In genomic region chr14:91272341-91273272, GRCh38 we compare ENCODE assay signal across 19 cellular contexts. TPM values are rescaled to one million over a fixed set of nuclear protein-coding genes. Genes with fewer than 3 reads are reported as not detected.
DNase-seq lines count a peak whose midpoint lies in the region; ATAC-seq lines count a peak whose summit lies in the region.
"Had no signal": no experiment of that assay in that cellular context is flagged by ENCODE, and none has a peak within 500 bp of the region (broad histone marks: within the 10 kb centered on the region; RNA-seq: fewer than 3 reads in every experiment).

No MANE protein-coding gene starts in this region.

- H3K27me3 Mint-ChIP-seq in activated CD4-positive, alpha-beta memory T cell treated with anti-CD3 and anti-CD28 coated beads, Interleukin-2, amount 10 ng/mL, durations not matched to agents 7 days and 5 days: no peaks in the 10 kb centered on the region
- H3K27me3 Mint-ChIP-seq in activated CD4-positive, alpha-beta memory T cell treated with anti-CD3 and anti-CD28 coated beads for 36 hours: no peaks in the 10 kb centered on the region
- H3K27me3 Mint-ChIP-seq in stimulated activated memory B cell treated with anti-CD40 and anti-IgM and Interleukin-4, amounts not matched to agents 10 μg/mL and 1 μg/mL and 100 μg/mL, for 72 hours: no peaks in the 10 kb centered on the region

- no peak overlapping the region for H4K8ac ChIP-seq in neuronal stem cell (ENCODE audit: low read depth, low read length)

- no peak overlapping the region for H2AK5ac ChIP-seq in neuronal stem cell (ENCODE audit: low read depth, low read length)

- H3K18ac ChIP-seq in neuronal stem cell (ENCODE audit: low read length): peak overlapping the region; percentile 13

- peaks cover 65% of the 10 kb centered on the region for H3K36me3 Mint-ChIP-seq in activated CD4-positive, alpha-beta memory T cell treated with anti-CD3 and anti-CD28 coated beads, Interleukin-2, amount 10 ng/mL, durations not matched to agents 7 days and 5 days (ENCODE audit: low read depth)
- peaks cover 34% of the 10 kb centered on the region for H3K36me3 Mint-ChIP-seq in activated CD4-positive, alpha-beta memory T cell treated with anti-CD3 and anti-CD28 coated beads for 36 hours
- peaks cover 71% of the 10 kb centered on the region for H3K36me3 Mint-ChIP-seq in stimulated activated memory B cell treated with anti-CD40 and anti-IgM and Interleukin-4, amounts not matched to agents 10 μg/mL and 1 μg/mL and 100 μg/mL, for 72 hours

- intact Hi-C loops in activated CD4-positive, alpha-beta memory T cell treated with anti-CD3 and anti-CD28 coated beads for 36 hours (cut with micrococcal nuclease): no loop called here

- H3K4me2 ChIP-seq in neuronal stem cell (ENCODE audit: insufficient read depth, low read length, poor library complexity, severe bottlenecking): no peak overlapping the region
- H3K4me2 ChIP-seq: BLaER1 treated with 17β-estradiol and CSF1 and Interleukin-3, amounts not matched to agents 10 nM and 100 nM had no signal

- peak overlapping the region; percentile 44 for H2BK5ac ChIP-seq in neuronal stem cell (ENCODE audit: low read length)

- no peak overlapping the region for H3K9ac ChIP-seq in neuronal stem cell (ENCODE audit: low read depth, low read length, poor library complexity)
- H3K9ac ChIP-seq: BLaER1 treated with 17β-estradiol and CSF1 and Interleukin-3, amounts not matched to agents 10 nM and 100 nM had no signal

- no peak overlapping the region for H3K14ac ChIP-seq in neuronal stem cell (ENCODE audit: low read length)

- peaks cover 25 to 54% of the 10 kb centered on the region in 2 donors for H3K36me3 ChIP-seq in neuronal stem cell (replicated peaks in 1 of 2; ENCODE audit: control insufficient read depth in 2 of 2, insufficient read depth in 2 of 2, low read length in 2 of 2)
- H3K36me3 ChIP-seq: brain microvascular endothelial cell, thoracic aorta had no signal

- H2AFZ ChIP-seq in neuronal stem cell (ENCODE audit: low read length): no peak overlapping the region

- no peak for DNase-seq in activated CD4-positive, alpha-beta memory T cell treated with anti-CD3 and anti-CD28 coated beads, Interleukin-2, amount 10 ng/mL, durations not matched to agents 7 days and 5 days
- DNase-seq in activated CD4-positive, alpha-beta memory T cell treated with anti-CD3 and anti-CD28 coated beads for 36 hours: no peak
- DNase-seq in SK-MEL-5 (ENCODE audit: low read depth, low spot score) (peak; percentile 42), epithelial cell of prostate (ENCODE audit: low read depth, low spot score) (peak; percentile 40), neuronal stem cell (ENCODE audit: low spot score) (no peak), NCI-H2081 treated with DMSO at 0.1 percent for 48 hours (lab: John Stamatoyannopoulos, UW) (no peak)
- no peak for DNase-seq in activated CD4-positive, CD25-positive, alpha-beta regulatory T cell (lab: John Stamatoyannopoulos, UW)
- DNase-seq: activated T-cell treated with anti-CD3 and anti-CD28 coated beads, Interleukin-2, amount 50 U/mL, for 1 hour; brain microvascular endothelial cell; foreskin fibroblast; hypothalamus; mammary epithelial cell; NCI-H1417; NCI-H748 treated with DMSO at 0.1 percent for 48 hours had no signal

- H3K27ac ChIP-seq in epithelial cell of prostate (no peak overlapping the region), neuronal stem cell (replicated peaks; ENCODE audit: low read length) (no peak overlapping the region)
- H3K27ac ChIP-seq: BLaER1 treated with 17β-estradiol and CSF1 and Interleukin-3, amounts not matched to agents 10 nM and 100 nM; brain microvascular endothelial cell; pancreas; thoracic aorta had no signal

- POLR2A ChIA-PET in activated CD4-positive, alpha-beta memory T cell treated with anti-CD3 and anti-CD28 coated beads, Interleukin-2, amount 10 ng/mL, durations not matched to agents 7 days and 5 days (lab: Charles Lee): interaction anchor here (0.6 kb wide), 1 partner anchor 216 kb away, joined by 4 read pairs; no protein-coding TSS in a partner anchor
- POLR2A ChIA-PET in activated CD4-positive, alpha-beta memory T cell treated with anti-CD3 and anti-CD28 coated beads for 36 hours (lab: Charles Lee): interaction anchor here (0.8 kb wide), 1 partner anchor 96 kb away, joined by 3 read pairs; no protein-coding TSS in a partner anchor

- H4K91ac ChIP-seq in neuronal stem cell (ENCODE audit: low read depth, low read length, poor library complexity): no peak overlapping the region

- no peak overlapping the region for H3K4me3 Mint-ChIP-seq in activated CD4-positive, alpha-beta memory T cell treated with anti-CD3 and anti-CD28 coated beads, Interleukin-2, amount 10 ng/mL, durations not matched to agents 7 days and 5 days
- no peak overlapping the region for H3K4me3 Mint-ChIP-seq in activated CD4-positive, alpha-beta memory T cell treated with anti-CD3 and anti-CD28 coated beads for 36 hours
- no peak overlapping the region for H3K4me3 Mint-ChIP-seq in stimulated activated memory B cell treated with anti-CD40 and anti-IgM and Interleukin-4, amounts not matched to agents 10 μg/mL and 1 μg/mL and 100 μg/mL, for 72 hours

- H2BK12ac ChIP-seq in neuronal stem cell (ENCODE audit: low read length): no peak overlapping the region

- H3K9me3 ChIP-seq in neuronal stem cell (replicated peaks in 1 of 2; ENCODE audit: control insufficient read depth in 2 of 2, insufficient read depth in 1 of 2, low read depth in 1 of 2, low read length in 2 of 2): no peaks in the 10 kb centered on the region
- H3K9me3 ChIP-seq: BLaER1 treated with 17β-estradiol and CSF1 and Interleukin-3, amounts not matched to agents 10 nM and 100 nM; pancreas; thoracic aorta had no signal

- no peaks in the 10 kb centered on the region for H3K9me3 Mint-ChIP-seq in activated CD4-positive, alpha-beta memory T cell treated with anti-CD3 and anti-CD28 coated beads, Interleukin-2, amount 10 ng/mL, durations not matched to agents 7 days and 5 days
- no peaks in the 10 kb centered on the region for H3K9me3 Mint-ChIP-seq in activated CD4-positive, alpha-beta memory T cell treated with anti-CD3 and anti-CD28 coated beads for 36 hours
- no peaks in the 10 kb centered on the region for H3K9me3 Mint-ChIP-seq in stimulated activated memory B cell treated with anti-CD40 and anti-IgM and Interleukin-4, amounts not matched to agents 10 μg/mL and 1 μg/mL and 100 μg/mL, for 72 hours

- peaks cover 9% of the 10 kb centered on the region for H3K4me1 Mint-ChIP-seq in activated CD4-positive, alpha-beta memory T cell treated with anti-CD3 and anti-CD28 coated beads, Interleukin-2, amount 10 ng/mL, durations not matched to agents 7 days and 5 days
- peaks cover 4% of the 10 kb centered on the region for H3K4me1 Mint-ChIP-seq in activated CD4-positive, alpha-beta memory T cell treated with anti-CD3 and anti-CD28 coated beads for 36 hours (ENCODE audit: low read depth)
- peaks cover 11% of the 10 kb centered on the region for H3K4me1 Mint-ChIP-seq in stimulated activated memory B cell treated with anti-CD40 and anti-IgM and Interleukin-4, amounts not matched to agents 10 μg/mL and 1 μg/mL and 100 μg/mL, for 72 hours

- no peak overlapping the region for H3K23ac ChIP-seq in neuronal stem cell (ENCODE audit: low read depth, low read length, poor library complexity)

- no peaks in the 10 kb centered on the region for H3K27me3 ChIP-seq in neuronal stem cell (ENCODE audit: control insufficient read depth in 3 of 3, insufficient read depth in 3 of 3, low read depth in 1 of 3, low read length in 3 of 3)
- H3K27me3 ChIP-seq: BLaER1 treated with 17β-estradiol and CSF1 and Interleukin-3, amounts not matched to agents 10 nM and 100 nM; brain microvascular endothelial cell; pancreas had no signal

- H2BK15ac ChIP-seq in neuronal stem cell (ENCODE audit: low read length): no peak overlapping the region

- no peak for ATAC-seq in stimulated activated memory B cell treated with anti-CD40 and anti-IgM and Interleukin-4, amounts not matched to agents 10 μg/mL and 1 μg/mL and 100 μg/mL, for 72 hours
- ATAC-seq: pancreas, sciatic nerve had no signal

- WGBS in neuronal stem cell (ENCODE audit: extremely low coverage in 2 of 2, insufficient read length in 2 of 2, insufficient replicate concordance in 1 of 2), 2 donors: no CpG with 5 or more reads among the region's 43 CpGs

- H3K4me3 ChIP-seq in neuronal stem cell (ENCODE audit: low read length in 2 of 2): no peak overlapping the region
- H3K4me3 ChIP-seq: BLaER1 treated with 17β-estradiol and CSF1 and Interleukin-3, amounts not matched to agents 10 nM and 100 nM; pancreas; thoracic aorta had no signal

- in situ Hi-C loops in SK-MEL-5 (cut with HindIII; ENCODE audit: low pct_unique_long_range_greater_than_20kb, low sequenced_read_pairs): no loop called here

- peak overlapping the region; percentile 14 for H3K27ac Mint-ChIP-seq in activated CD4-positive, alpha-beta memory T cell treated with anti-CD3 and anti-CD28 coated beads, Interleukin-2, amount 10 ng/mL, durations not matched to agents 7 days and 5 days
- no peak overlapping the region for H3K27ac Mint-ChIP-seq in activated CD4-positive, alpha-beta memory T cell treated with anti-CD3 and anti-CD28 coated beads for 36 hours
- H3K27ac Mint-ChIP-seq in stimulated activated memory B cell treated with anti-CD40 and anti-IgM and Interleukin-4, amounts not matched to agents 10 μg/mL and 1 μg/mL and 100 μg/mL, for 72 hours: no peak overlapping the region

- no peak overlapping the region for H3K4ac ChIP-seq in neuronal stem cell (ENCODE audit: low read length)

- peaks cover 0 to 1% of the 10 kb centered on the region in 2 donors for H3K4me1 ChIP-seq in neuronal stem cell (ENCODE audit: control insufficient read depth in 2 of 2, insufficient read depth in 1 of 2, low read depth in 1 of 2, low read length in 2 of 2)
- H3K4me1 ChIP-seq: BLaER1 treated with 17β-estradiol and CSF1 and Interleukin-3, amounts not matched to agents 10 nM and 100 nM; pancreas had no signal

- H3K79me1 ChIP-seq in neuronal stem cell (ENCODE audit: low read depth, low read length): peaks cover 1% of the 10 kb centered on the region

- H2BK120ac ChIP-seq in neuronal stem cell (ENCODE audit: low read depth, low read length): no peak overlapping the region

- CTCF ChIA-PET in activated CD4-positive, alpha-beta memory T cell treated with anti-CD3 and anti-CD28 coated beads, Interleukin-2, amount 10 ng/mL, durations not matched to agents 7 days and 5 days (lab: Charles Lee): interaction anchor here (0.9 kb wide), 1 partner anchor 8 kb away, joined by 3 read pairs; no protein-coding TSS in a partner anchor
- CTCF ChIA-PET in activated CD4-positive, alpha-beta memory T cell treated with anti-CD3 and anti-CD28 coated beads for 36 hours (lab: Charles Lee): interaction anchor here (2.1 kb wide), 1 partner anchor 97 kb away, joined by 6 read pairs; no protein-coding TSS in a partner anchor

RNA-seq across cellular contexts. Expression of gene GPR68, which starts 28.1 kb away (rescaled TPM):
- total RNA-seq in activated CD4-positive, alpha-beta memory T cell treated with anti-CD3 and anti-CD28 coated beads, Interleukin-2, amount 10 ng/mL, durations not matched to agents 7 days and 5 days: 10 to 100 TPM; 36.9 to 39.8 TPM
- 1 to 10 TPM; 6.5 to 6.9 TPM for total RNA-seq in activated CD4-positive, alpha-beta memory T cell treated with anti-CD3 and anti-CD28 coated beads for 36 hours
- not detected in 2 replicates for total RNA-seq in SK-MEL-5 (2014; rRNA removed; shearing (Covaris generic))
- polyA plus RNA-seq in SK-MEL-5 (2015; cell fraction: cytosol; rRNA removed): not detected in 2 replicates
- not detected in 2 replicates for polyA plus RNA-seq in SK-MEL-5 (2015; cell fraction: nucleus; rRNA removed)
- polyA plus RNA-seq in neuronal stem cell (2013, experiment 1 of 2): 0.70 TPM
- polyA plus RNA-seq in neuronal stem cell (2013, experiment 2 of 2): 0.61 TPM

Comparison
In these comparisons a context has a peak if more than half of its experiments do, and no peak if none do; other contexts are left out.
1. RNA of gene GPR68, which starts 28.1 kb away (total RNA-seq): 36.9 to 39.8 TPM in activated CD4-positive, alpha-beta memory T cell treated with anti-CD3 and anti-CD28 coated beads, Interleukin-2, amount 10 ng/mL, durations not matched to agents 7 days and 5 days; 6.5 to 6.9 TPM in activated CD4-positive, alpha-beta memory T cell treated with anti-CD3 and anti-CD28 coated beads for 36 hours and not detected in SK-MEL-5; every median in the first group is over 4 times any median in the second.
2. DNase-seq: peak in SK-MEL-5 (single experiment) and epithelial cell of prostate (single experiment); none in activated CD4-positive, alpha-beta memory T cell treated with anti-CD3 and anti-CD28 coated beads, Interleukin-2, amount 10 ng/mL, durations not matched to agents 7 days and 5 days (single experiment), activated CD4-positive, alpha-beta memory T cell treated with anti-CD3 and anti-CD28 coated beads for 36 hours (single experiment), neuronal stem cell (single experiment), activated CD4-positive, CD25-positive, alpha-beta regulatory T cell (0 of 4) and NCI-H2081 treated with DMSO at 0.1 percent for 48 hours (single experiment).